In the genomic region with DNA sequence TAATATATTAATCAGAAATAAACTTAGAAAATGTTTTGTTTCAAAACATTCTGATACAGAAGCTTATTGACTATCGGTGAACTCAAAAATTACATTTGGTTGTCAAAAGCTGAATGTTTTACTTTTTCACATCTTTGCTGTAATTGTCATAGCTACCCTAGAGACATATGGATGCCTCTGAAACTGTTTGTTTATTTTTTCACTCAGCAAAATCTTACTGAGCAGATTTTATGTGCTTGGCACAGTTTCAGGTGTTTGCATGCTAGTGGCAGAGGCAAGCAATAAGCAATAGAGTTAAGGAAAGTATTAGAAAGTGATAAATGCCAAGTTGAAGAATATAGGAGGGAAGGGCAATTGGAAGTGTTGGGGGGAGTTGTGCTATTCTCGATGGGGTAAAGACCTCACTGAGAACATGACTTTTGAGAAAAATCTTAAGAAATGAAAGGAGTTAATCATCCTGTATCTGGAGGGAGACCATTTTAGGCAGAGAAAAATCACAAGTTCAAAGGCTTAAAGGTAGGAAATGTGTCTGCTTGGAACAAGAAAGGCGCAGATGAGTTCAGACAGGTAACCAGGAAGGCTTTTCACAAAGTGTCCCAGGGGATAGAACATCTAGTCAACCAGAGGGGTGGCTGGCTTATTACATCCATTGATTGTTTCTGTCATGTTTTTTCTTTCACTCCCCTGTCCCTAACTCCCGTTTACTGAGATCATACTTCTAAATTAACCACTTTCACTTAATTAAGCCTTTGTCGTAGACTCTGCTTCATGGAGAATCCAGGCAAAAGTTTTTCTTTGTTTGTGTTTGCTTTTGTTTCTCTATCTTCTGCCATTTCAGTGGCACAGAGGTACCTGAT, we compare ENCODE assay signal across 1 cellular context.
TF ChIP-seq lines count a peak whose summit lies in the region.

No MANE protein-coding gene starts in this region.

TF ChIP-seq in HepG2, 621 proteins besides CTCF, POLR2A, EP300 and RAD21:
- TF ChIP-seq, protein P1, sequence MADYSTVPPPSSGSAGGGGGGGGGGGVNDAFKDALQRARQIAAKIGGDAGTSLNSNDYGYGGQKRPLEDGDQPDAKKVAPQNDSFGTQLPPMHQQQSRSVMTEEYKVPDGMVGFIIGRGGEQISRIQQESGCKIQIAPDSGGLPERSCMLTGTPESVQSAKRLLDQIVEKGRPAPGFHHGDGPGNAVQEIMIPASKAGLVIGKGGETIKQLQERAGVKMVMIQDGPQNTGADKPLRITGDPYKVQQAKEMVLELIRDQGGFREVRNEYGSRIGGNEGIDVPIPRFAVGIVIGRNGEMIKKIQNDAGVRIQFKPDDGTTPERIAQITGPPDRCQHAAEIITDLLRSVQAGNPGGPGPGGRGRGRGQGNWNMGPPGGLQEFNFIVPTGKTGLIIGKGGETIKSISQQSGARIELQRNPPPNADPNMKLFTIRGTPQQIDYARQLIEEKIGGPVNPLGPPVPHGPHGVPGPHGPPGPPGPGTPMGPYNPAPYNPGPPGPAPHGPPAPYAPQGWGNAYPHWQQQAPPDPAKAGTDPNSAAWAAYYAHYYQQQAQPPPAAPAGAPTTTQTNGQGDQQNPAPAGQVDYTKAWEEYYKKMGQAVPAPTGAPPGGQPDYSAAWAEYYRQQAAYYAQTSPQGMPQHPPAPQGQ (CRISPR knock-in tag; IDR thresholded peaks at IDR 0.05; ENCODE audit: borderline replicate concordance) = no peak
- TF ChIP-seq ZNF143 (CRISPR knock-in tag; IDR thresholded peaks at IDR 0.05) (no peak), GATA4 (IDR thresholded peaks at IDR 0.05; ENCODE audit: borderline replicate concordance, low read depth) (no peak), SUZ12 (IDR thresholded peaks at IDR 0.05; ENCODE audit: low read depth, low read length) (no peak), FOXM1 (CRISPR knock-in tag; IDR thresholded peaks at IDR 0.05) (no peak), TRIM24 (CRISPR knock-in tag; IDR thresholded peaks at IDR 0.05) (no peak)
